In the genomic region with DNA sequence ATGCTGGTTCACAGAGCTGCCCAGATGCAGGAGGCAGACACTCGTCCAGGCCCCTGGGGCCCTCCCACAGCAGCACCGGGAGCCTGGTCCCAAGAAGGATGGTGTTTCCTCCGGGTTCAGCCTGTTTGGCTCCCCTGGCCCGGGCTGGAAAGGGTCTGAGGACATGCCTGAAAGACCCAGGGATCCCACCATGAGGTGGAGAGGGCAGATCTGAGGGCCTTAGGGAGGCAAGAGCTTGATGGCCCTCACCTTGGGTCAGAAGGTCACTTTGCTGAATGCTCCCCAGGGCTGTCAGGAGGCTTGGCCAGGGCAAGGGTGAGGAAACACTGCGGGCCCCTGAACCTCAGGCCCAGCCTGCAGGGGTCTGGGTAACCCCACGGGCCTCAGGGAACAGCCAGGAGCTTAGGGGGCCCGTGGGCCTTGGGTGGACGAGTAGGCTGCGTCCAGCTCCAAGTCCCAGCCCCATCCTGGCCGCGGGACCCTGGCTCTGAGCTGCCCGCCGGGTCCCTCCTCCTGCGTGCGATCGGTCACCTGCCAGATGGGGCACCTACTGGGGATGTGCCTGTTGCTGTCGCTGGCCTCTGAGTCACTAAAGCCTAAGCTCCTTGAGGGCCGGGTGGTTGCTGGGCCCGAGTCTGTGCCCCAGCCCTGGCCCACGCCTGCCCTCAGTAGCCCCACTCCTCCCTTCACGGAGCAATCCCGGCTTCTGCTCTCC, we compare ENCODE assay signal across 16 cellular contexts.
DNase-seq lines count a peak whose midpoint lies in the region; ATAC-seq and TF ChIP-seq lines count a peak whose summit lies in the region.
"Had no signal": no experiment of that assay in that cellular context is flagged by ENCODE, and none has a peak within 500 bp of the region (broad histone marks: within the 10 kb centered on the region; RNA-seq: fewer than 3 reads in every experiment).

No MANE protein-coding gene starts in this region.

- H3K27ac Mint-ChIP-seq in natural killer cell: no peak overlapping the region
- no peak overlapping the region for H3K27ac Mint-ChIP-seq in natural killer cell treated with Interleukin-12 subunit alpha and Interleukin-12 subunit beta and Interleukin-15 and Interleukin-18, amount 100 ng/mL, for 72 hours
- H3K27ac Mint-ChIP-seq: activated naive CD4-positive, alpha-beta T cell treated with anti-CD3 and anti-CD28 coated beads, Interleukin-2, amount 10 ng/mL, durations not matched to agents 7 days and 5 days; dendritic cell treated with granulocyte-macrophage colony-stimulating factor and Interleukin-4, amounts not matched to agents 40 ng/mL and 50 ng/mL, for 4 days; IgD-negative memory B cell; naive thymus-derived CD4-positive, alpha-beta T cell had no signal

- peak overlapping the region in 1 of 2 experiments; percentile 60 for H3K4me3 ChIP-seq in mesenchymal stem cell (ENCODE audit: insufficient read depth in 1 of 2, low read depth in 1 of 2, low read length in 2 of 2)
- H3K4me3 ChIP-seq in esophagus squamous epithelium: no peak overlapping the region
- H3K4me3 ChIP-seq: body of pancreas, GM12878 had no signal

- no peak overlapping the region for H3K18ac ChIP-seq in mesenchymal stem cell (ENCODE audit: low read depth in 1 of 2, low read length in 2 of 2)

- peaks cover 6 to 7% of the 10 kb centered on the region in 2 donors for H3K4me1 Mint-ChIP-seq in natural killer cell
- H3K4me1 Mint-ChIP-seq in natural killer cell treated with Interleukin-12 subunit alpha and Interleukin-12 subunit beta and Interleukin-15 and Interleukin-18, amount 100 ng/mL, for 72 hours (ENCODE audit: low read depth in 2 of 2): peaks cover 0 to 2% of the 10 kb centered on the region in 2 donors

- ATAC-seq in natural killer cell (peak in 1 of 3 donors; percentile 5), GM21619 (IDR thresholded peaks at IDR 0.05; ENCODE audit: unreplicated experiment) (no peak)
- no peak for ATAC-seq in natural killer cell treated with Interleukin-12 subunit alpha and Interleukin-12 subunit beta and Interleukin-15 and Interleukin-18, amount 100 ng/mL, for 72 hours

- no peak overlapping the region for H2BK15ac ChIP-seq in mesenchymal stem cell (ENCODE audit: low read depth, poor library complexity, severe bottlenecking)

- no peak for TF ChIP-seq CTCF in natural killer cell (IDR thresholded peaks at IDR 0.05)
- TF ChIP-seq CTCF in esophagus squamous epithelium (IDR thresholded peaks at IDR 0.05): no peak

- H3K79me1 ChIP-seq in mesenchymal stem cell (replicated peaks; ENCODE audit: low read length, poor library complexity, severe bottlenecking): no peaks in the 10 kb centered on the region

- intact Hi-C loops in natural killer cell (cut with micrococcal nuclease): loop anchor here (5.0 kb wide), 3 partner anchors 326 to 501 kb away; no protein-coding TSS in a partner anchor
- intact Hi-C loops in esophagus squamous epithelium (cut with DNase I): loop anchor here (2.0 kb wide), 1 partner anchor 328 kb away; no protein-coding TSS in a partner anchor

- DNase-seq in natural killer cell (no peak), cerebellum (ENCODE audit: low spot score) (peak; percentile 5), mesenchymal stem cell (no peak), A172 (ENCODE audit: low spot score) (no peak), amygdala (lab: John Stamatoyannopoulos, UW) (no peak), esophagus squamous epithelium (lab: John Stamatoyannopoulos, UW) (no peak)
- no peak for DNase-seq in natural killer cell treated with Interleukin-12 subunit alpha and Interleukin-12 subunit beta and Interleukin-15 and Interleukin-18, amount 100 ng/mL, for 72 hours (ENCODE audit: low spot score)
- DNase-seq: NCI-H510A treated with DMSO at 0.1 percent for 48 hours had no signal

- TF ChIP-seq POLR2A in esophagus squamous epithelium (IDR thresholded peaks at IDR 0.05): no peak

- H3K36me3 Mint-ChIP-seq in natural killer cell: no peaks in the 10 kb centered on the region
- H3K36me3 Mint-ChIP-seq in natural killer cell treated with Interleukin-12 subunit alpha and Interleukin-12 subunit beta and Interleukin-15 and Interleukin-18, amount 100 ng/mL, for 72 hours: no peaks in the 10 kb centered on the region
- H3K36me3 Mint-ChIP-seq: activated naive CD4-positive, alpha-beta T cell treated with anti-CD3 and anti-CD28 coated beads, Interleukin-2, amount 10 ng/mL, durations not matched to agents 7 days and 5 days had no signal

- peaks cover 2% of the 10 kb centered on the region for H3K4me1 ChIP-seq in mesenchymal stem cell (ENCODE audit: control insufficient read depth, insufficient read depth, low read depth, low read length)
- peaks cover 0 to 16% (median 3%) of the 10 kb centered on the region in 3 donors for H3K4me1 ChIP-seq in esophagus squamous epithelium

- no peaks in the 10 kb centered on the region for H3K9me3 Mint-ChIP-seq in natural killer cell
- no peaks in the 10 kb centered on the region for H3K9me3 Mint-ChIP-seq in natural killer cell treated with Interleukin-12 subunit alpha and Interleukin-12 subunit beta and Interleukin-15 and Interleukin-18, amount 100 ng/mL, for 72 hours

- WGBS in mesenchymal stem cell: 87% methylated on average over 22 of the region's 22 CpGs
- WGBS in esophagus squamous epithelium, 2 donors: 87% methylated on average over 3 of the region's 22 CpGs; no CpG with 5 or more reads in 1 of the 2 donors

- H3K27ac ChIP-seq in mesenchymal stem cell (ENCODE audit: low read length, poor library complexity, severe bottlenecking) (no peak overlapping the region), esophagus squamous epithelium (no peak overlapping the region)
- H3K27ac ChIP-seq: body of pancreas, gastroesophageal sphincter had no signal

- no peak overlapping the region for H2AFZ ChIP-seq in mesenchymal stem cell (ENCODE audit: low read depth, low read length)

- H3K23ac ChIP-seq in mesenchymal stem cell (ENCODE audit: low read length in 2 of 2): no peak overlapping the region

- peak overlapping the region; percentile 81 for H4K8ac ChIP-seq in mesenchymal stem cell (ENCODE audit: low read length)

- H2AK5ac ChIP-seq in mesenchymal stem cell (ENCODE audit: low read length, severe bottlenecking): no peak overlapping the region

- peak overlapping the region in 1 of 2 experiments; percentile 5 for H3K4ac ChIP-seq in mesenchymal stem cell (ENCODE audit: low read depth in 1 of 2, low read length in 2 of 2)

- no peak overlapping the region for H2BK5ac ChIP-seq in mesenchymal stem cell (ENCODE audit: low read depth, low read length, poor library complexity, severe bottlenecking)

- H3K27me3 Mint-ChIP-seq in natural killer cell (ENCODE audit: low read depth in 2 of 2): peaks cover 0 to 6% of the 10 kb centered on the region in 2 donors
- peaks cover 0 to 8% of the 10 kb centered on the region in 2 donors for H3K27me3 Mint-ChIP-seq in natural killer cell treated with Interleukin-12 subunit alpha and Interleukin-12 subunit beta and Interleukin-15 and Interleukin-18, amount 100 ng/mL, for 72 hours

- H2BK12ac ChIP-seq in mesenchymal stem cell (ENCODE audit: low read length in 2 of 2): peak overlapping the region; percentile 18 to 61

- H3K9ac ChIP-seq in mesenchymal stem cell (ENCODE audit: low read length): peak overlapping the region; percentile 72

- H3K36me3 ChIP-seq in mesenchymal stem cell (ENCODE audit: control insufficient read depth in 1 of 2, insufficient read depth in 2 of 2, low read depth in 1 of 2, low read length in 2 of 2) (peaks cover 0 to 17% of the 10 kb centered on the region in 2 experiments), esophagus squamous epithelium (no peaks in the 10 kb centered on the region)
- H3K36me3 ChIP-seq: gastroesophageal sphincter had no signal

- peak overlapping the region; percentile 37 for H3K4me3 Mint-ChIP-seq in natural killer cell
- H3K4me3 Mint-ChIP-seq in natural killer cell treated with Interleukin-12 subunit alpha and Interleukin-12 subunit beta and Interleukin-15 and Interleukin-18, amount 100 ng/mL, for 72 hours: no peak overlapping the region
- H3K4me3 Mint-ChIP-seq: activated naive CD4-positive, alpha-beta T cell treated with anti-CD3 and anti-CD28 coated beads, Interleukin-2, amount 10 ng/mL, durations not matched to agents 7 days and 5 days had no signal

- peaks cover 10% of the 10 kb centered on the region for H3K9me3 ChIP-seq in mesenchymal stem cell (ENCODE audit: control insufficient read depth, low read length)
- peaks cover 0 to 8% (median 5%) of the 10 kb centered on the region in 3 donors for H3K9me3 ChIP-seq in esophagus squamous epithelium
- H3K9me3 ChIP-seq: body of pancreas had no signal

- H3K4me2 ChIP-seq in mesenchymal stem cell (ENCODE audit: low read length, poor library complexity, severe bottlenecking): no peak overlapping the region

- H3K27me3 ChIP-seq in mesenchymal stem cell (ENCODE audit: control insufficient read depth in 1 of 2, insufficient read depth in 1 of 2, low read length in 2 of 2): no peaks in the 10 kb centered on the region
- peaks cover 0 to 25% (median 0%) of the 10 kb centered on the region in 4 donors for H3K27me3 ChIP-seq in esophagus squamous epithelium
- H3K27me3 ChIP-seq: body of pancreas had no signal

- H2BK120ac ChIP-seq in mesenchymal stem cell (ENCODE audit: low read depth, low read length): no peak overlapping the region

- H4K91ac ChIP-seq in mesenchymal stem cell (ENCODE audit: low read length): peak overlapping the region; percentile 54

- H3K14ac ChIP-seq in mesenchymal stem cell (ENCODE audit: low read length in 2 of 2): no peak overlapping the region
